8 cellular contexts compared by ENCODE assay signal in genomic region chr9:35258665-35259474, GRCh38.
DNase-seq lines count a peak whose midpoint lies in the region; ATAC-seq and FAIRE-seq lines count a peak whose summit lies in the region.

No MANE protein-coding gene starts in this region.

- CTCF ChIA-PET in activated CD4-positive, alpha-beta memory T cell treated with anti-CD3 and anti-CD28 coated beads for 36 hours (lab: Charles Lee), result interaction anchor here (0.5 to 2.7 kb wide), 13 partner anchors 14 to 359 kb away, joined by 3 to 41 read pairs (median 3); partner anchors contain the start of gene ATOSB

- peak; percentile 61 for FAIRE-seq in GM19239 (lab: Jason Lieb, UNC)

- H3K27me3 Mint-ChIP-seq in activated CD4-positive, alpha-beta memory T cell treated with anti-CD3 and anti-CD28 coated beads for 36 hours, result no peaks in the 10 kb centered on the region

- no peaks in the 10 kb centered on the region for H3K9me3 Mint-ChIP-seq in activated CD4-positive, alpha-beta memory T cell treated with anti-CD3 and anti-CD28 coated beads for 36 hours

- no peaks in the 10 kb centered on the region for H3K4me1 Mint-ChIP-seq in activated CD4-positive, alpha-beta memory T cell treated with anti-CD3 and anti-CD28 coated beads for 36 hours (ENCODE audit: low read depth)

- intact Hi-C loops in activated CD4-positive, alpha-beta memory T cell treated with anti-CD3 and anti-CD28 coated beads for 36 hours (cut with micrococcal nuclease), result loop anchor here (1.0 to 2.0 kb wide), 2 partner anchors 143 to 188 kb away; no protein-coding TSS in a partner anchor

- H3K27ac ChIP-seq in epithelial cell of prostate, result peak overlapping the region; percentile 39

- no peak overlapping the region for H3K27ac Mint-ChIP-seq in activated CD4-positive, alpha-beta memory T cell treated with anti-CD3 and anti-CD28 coated beads for 36 hours

- POLR2A ChIA-PET in activated CD4-positive, alpha-beta memory T cell treated with anti-CD3 and anti-CD28 coated beads for 36 hours (lab: Charles Lee), result no interaction called here

- peak; percentile 28 for ATAC-seq in stimulated activated naive CD8-positive, alpha-beta T cell treated with anti-CD3 and anti-CD28 coated beads, Interleukin-15, Interleukin-2, amounts not matched to agents 100 U/mL and 50 U/mL, for 24 hours
- no peak for ATAC-seq in GM19351 (IDR thresholded peaks at IDR 0.05; ENCODE audit: unreplicated experiment)

- H3K4me3 Mint-ChIP-seq in activated CD4-positive, alpha-beta memory T cell treated with anti-CD3 and anti-CD28 coated beads for 36 hours, result no peak overlapping the region

- DNase-seq in AG08395 (ENCODE audit: low spot score) (peak; percentile 68), GM19239 (ENCODE audit: insufficient read length, low spot score) (peak; percentile 14), NCI-H526 (lab: John Stamatoyannopoulos, UW) (peak; percentile 52 to 70), epithelial cell of prostate (ENCODE audit: low read depth, low spot score) (no peak), middle frontal gyrus (ENCODE audit: extremely low spot score, low spot score) (peak; percentile 63)
- peak; percentile 56 for DNase-seq in activated CD4-positive, alpha-beta memory T cell treated with anti-CD3 and anti-CD28 coated beads for 36 hours
- peak; percentile 38 for DNase-seq in stimulated activated naive CD8-positive, alpha-beta T cell treated with anti-CD3 and anti-CD28 coated beads, Interleukin-15, Interleukin-2, amounts not matched to agents 100 U/mL and 50 U/mL, for 24 hours

- H3K36me3 Mint-ChIP-seq in activated CD4-positive, alpha-beta memory T cell treated with anti-CD3 and anti-CD28 coated beads for 36 hours, result no peaks in the 10 kb centered on the region
